Comparison of ENCODE assay signal across 29 cellular contexts in the genomic region with DNA sequence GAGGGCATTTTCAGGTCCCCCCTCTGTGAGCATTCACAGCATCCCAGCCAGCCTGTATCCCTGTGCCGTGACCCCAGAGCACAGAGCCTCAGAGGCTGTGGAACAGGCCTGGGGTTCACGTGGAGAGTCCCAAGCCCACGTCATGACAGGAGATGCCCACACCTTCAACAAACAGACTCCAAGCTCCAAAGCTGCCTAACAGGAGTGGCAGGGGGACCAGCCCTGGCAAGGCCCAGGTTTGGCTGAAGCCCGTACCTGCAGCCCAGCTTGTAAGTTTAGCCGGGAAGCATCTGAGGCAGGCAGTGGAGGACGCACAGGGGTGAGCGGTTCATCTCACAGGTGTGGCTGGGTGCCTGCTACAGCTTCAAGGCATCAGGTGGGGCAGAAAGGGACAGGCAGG. TPM values are rescaled to one million over a fixed set of nuclear protein-coding genes. Genes with fewer than 3 reads are reported as not detected.
DNase-seq lines count a peak whose midpoint lies in the region; ATAC-seq, FAIRE-seq and TF ChIP-seq lines count a peak whose summit lies in the region.
"Had no signal": no experiment of that assay in that cellular context is flagged by ENCODE, and none has a peak within 500 bp of the region (broad histone marks: within the 10 kb centered on the region; RNA-seq: fewer than 3 reads in every experiment).

No MANE protein-coding gene starts in this region.

- H3K9ac ChIP-seq in IMR-90 (ENCODE audit: low read depth, low read length) (no peak overlapping the region), H1 (replicated peaks in 1 of 4; ENCODE audit: extremely low read depth in 1 of 4, low read depth in 3 of 4, low read length in 3 of 4) (no peak overlapping the region)

- H2BK5ac ChIP-seq in IMR-90 (ENCODE audit: low read depth, low read length, poor library complexity, severe bottlenecking) (no peak overlapping the region), H1 (ENCODE audit: low read depth, low read length) (peak overlapping the region; percentile 30; the same call in 1 of the 2 replicates)

- intact Hi-C loops in IMR-90 (cut with micrococcal nuclease) (no loop called here), Caco-2 (cut with micrococcal nuclease; ENCODE audit: unreplicated experiment) (no loop called here)

- peaks cover under 1% of the 10 kb centered on the region for H3K36me3 Mint-ChIP-seq in Caco-2 (ENCODE audit: insufficient read depth, unreplicated experiment)

- in situ Hi-C loops in IMR-90 (cut with MboI; ENCODE audit: low sequenced_read_pairs): no loop called here

- H3K27me3 ChIP-seq in IMR-90 (ENCODE audit: control insufficient read depth, insufficient read depth, low read length) (no peaks in the 10 kb centered on the region), H1 (replicated peaks in 1 of 4; ENCODE audit: control insufficient read depth in 3 of 4, extremely low read depth in 1 of 4, insufficient read depth in 3 of 4, low read length in 3 of 4) (no peaks in the 10 kb centered on the region), foreskin keratinocyte (no peaks in the 10 kb centered on the region), Caco-2 (replicated peaks; ENCODE audit: control insufficient read depth, insufficient read depth, low read length) (no peaks in the 10 kb centered on the region)
- H3K27me3 ChIP-seq: SJCRH30 had no signal

- H3K23ac ChIP-seq in IMR-90 (ENCODE audit: low read depth, low read length) (no peak overlapping the region), H1 (ENCODE audit: insufficient read length) (no peak overlapping the region)

- H3K4me1 ChIP-seq in IMR-90 (ENCODE audit: control insufficient read depth, insufficient read depth, low read length) (no peaks in the 10 kb centered on the region), H1 (replicated peaks in 1 of 4; ENCODE audit: control insufficient read depth in 3 of 4, insufficient read depth in 4 of 4, low read length in 3 of 4) (peaks cover 7 to 25% (median 15%) of the 10 kb centered on the region in 4 experiments; a peak in 6 of 7 replicates), foreskin keratinocyte (no peaks in the 10 kb centered on the region), Caco-2 (peaks cover 3% of the 10 kb centered on the region; the same call in 1 of the 2 replicates)
- H3K4me1 ChIP-seq: SJCRH30 had no signal

- BruUV-seq in IMR-90 (replicated peaks; lab: Mats Ljungman, UMichigan) (no TSS peak), Caco-2 (replicated peaks; lab: Mats Ljungman, UMichigan) (no TSS peak)

- H2BK120ac ChIP-seq in IMR-90 (ENCODE audit: low read depth, low read length) (no peak overlapping the region), H1 (replicated peaks; ENCODE audit: low read depth, low read length) (no peak overlapping the region)

- no peak overlapping the region for H3K14ac ChIP-seq in IMR-90 (replicated peaks; ENCODE audit: low read depth, low read length)
- no peak overlapping the region for H3K14ac ChIP-seq in H1 (ENCODE audit: insufficient read length)

- H3K56ac ChIP-seq in IMR-90 (ENCODE audit: extremely low read depth, insufficient read depth, low read length): no peak overlapping the region
- no peak overlapping the region for H3K56ac ChIP-seq in H1 (replicated peaks; ENCODE audit: insufficient read length, low read depth, low read length)

- no peak overlapping the region for H3K27ac Mint-ChIP-seq in Caco-2 (ENCODE audit: unreplicated experiment)
- H3K27ac Mint-ChIP-seq: CD8-positive, alpha-beta T cell had no signal

- no peak overlapping the region for H3K4me3 Mint-ChIP-seq in Caco-2 (ENCODE audit: unreplicated experiment)

- no peak overlapping the region for H3K18ac ChIP-seq in IMR-90 (ENCODE audit: low read depth, low read length)
- no peak overlapping the region for H3K18ac ChIP-seq in H1 (ENCODE audit: extremely low read depth, low read length)

- TF ChIP-seq CTCF in IMR-90 (conservative IDR thresholded peaks at IDR 0.05; ENCODE audit: low read depth, low read length): no peak
- TF ChIP-seq CTCF in H1 (IDR thresholded peaks at IDR 0.05; ENCODE audit: control extremely low read depth in 1 of 3, insufficient read depth in 1 of 3, low read depth in 1 of 3, low read length in 3 of 3): no peak
- no peak for TF ChIP-seq CTCF in foreskin keratinocyte (conservative IDR thresholded peaks at IDR 0.05)
- no peak for TF ChIP-seq CTCF in Caco-2 (IDR thresholded peaks at IDR 0.05; ENCODE audit: insufficient read depth in 1 of 2, low read depth in 1 of 2, low read length in 1 of 2, severe bottlenecking in 1 of 2, unreplicated experiment in 1 of 2)

- H3K4me1 Mint-ChIP-seq in Caco-2 (ENCODE audit: low read depth, unreplicated experiment): no peaks in the 10 kb centered on the region

- TF ChIP-seq POLR2A in IMR-90 (IDR thresholded peaks at IDR 0.05; ENCODE audit: low read depth, low read length) (no peak), H1 (IDR thresholded peaks at IDR 0.05; ENCODE audit: control extremely low read depth in 1 of 2, low read depth in 2 of 2, low read length in 2 of 2) (no peak)

- no peaks in the 10 kb centered on the region for H3K9me3 Mint-ChIP-seq in Caco-2 (ENCODE audit: unreplicated experiment)
- H3K9me3 Mint-ChIP-seq: CD8-positive, alpha-beta T cell had no signal

- H3K9me3 ChIP-seq in IMR-90 (ENCODE audit: control insufficient read depth, insufficient read depth, low read length) (no peaks in the 10 kb centered on the region), H1 (ENCODE audit: insufficient read depth in 2 of 2, low read depth in 1 of 2, low read length in 1 of 2) (no peaks in the 10 kb centered on the region), Caco-2 (no peaks in the 10 kb centered on the region)
- H3K9me3 ChIP-seq: SJCRH30 had no signal

- no peak overlapping the region for H3K4me2 ChIP-seq in IMR-90 (ENCODE audit: low read depth, low read length)
- no peak overlapping the region for H3K4me2 ChIP-seq in H1 (ENCODE audit: insufficient read depth in 1 of 2, low read depth in 2 of 2, low read length in 2 of 2)

- 90% methylated on average over 2 of the region's 7 CpGs; no CpG with 5 or more reads in 1 of the 2 experiments for WGBS in IMR-90 (ENCODE audit: extremely low coverage in 2 of 2, insufficient read length in 1 of 2), 2 experiments
- 93% methylated on average over 7 of the region's 7 CpGs; no CpG with 5 or more reads in 1 of the 2 experiments for WGBS in H1 (ENCODE audit: extremely low coverage in 1 of 2, insufficient coverage in 1 of 2, insufficient read length in 1 of 2, insufficient replicate concordance in 2 of 2, low coverage in 1 of 2, low lambda C conversion rate in 2 of 2, missing lambda C conversion rate in 1 of 2), 2 experiments

- H3K79me1 ChIP-seq in IMR-90 (ENCODE audit: low read depth in 1 of 2, low read length in 2 of 2) (no peaks in the 10 kb centered on the region), H1 (ENCODE audit: low read depth, low read length) (no peaks in the 10 kb centered on the region; the same call in 1 of the 2 replicates)

- DNase-seq in IMR-90 (no peak), H1 (ENCODE audit: low read depth in 1 of 2, low spot score in 2 of 2) (no peak), foreskin keratinocyte (no peak), ureter (ENCODE audit: low spot score) (peak; percentile 72), NCI-H146 treated with DMSO at 0.1 percent for 48 hours (lab: John Stamatoyannopoulos, UW; ENCODE audit: unreplicated experiment) (no peak), Caco-2 (no peak)
- DNase-seq: AML-193; C1 segment of cervical spinal cord; CD8-positive, alpha-beta T cell; DMS 273 treated with DMSO at 0.1 percent for 48 hours; DMS79 treated with DMSO at 0.1 percent for 48 hours; GF-D8; KG1; NCI-H1092; NCI-H1417 treated with DMSO at 0.1 percent for 48 hours; NCI-H187; NCI-H2081 treated with DMSO at 0.1 percent for 48 hours; NCI-H2171; NCI-H226; NCI-H510A; NCI-H69; SJCRH30 had no signal

- H4K8ac ChIP-seq in IMR-90 (ENCODE audit: low read depth in 2 of 2, low read length in 2 of 2) (no peak overlapping the region), H1 (ENCODE audit: extremely low read depth, insufficient read depth, low read length) (no peak overlapping the region; the same call in 1 of the 2 replicates)

- no peak overlapping the region for H3K27ac ChIP-seq in IMR-90 (ENCODE audit: insufficient read depth, low read length)
- H3K27ac ChIP-seq in H1 (ENCODE audit: low read depth, low read length): no peak overlapping the region
- H3K27ac ChIP-seq in foreskin keratinocyte: no peak overlapping the region
- H3K27ac ChIP-seq: SJCRH30 had no signal

- H2AFZ ChIP-seq in IMR-90 (replicated peaks; ENCODE audit: low read length, poor library complexity) (peak overlapping the region; percentile 32), H1 (ENCODE audit: low read length) (no peak overlapping the region)

- H2AK5ac ChIP-seq in IMR-90 (ENCODE audit: low read depth, low read length) (no peak overlapping the region), H1 (ENCODE audit: low read depth, low read length) (no peak overlapping the region)

- TF ChIP-seq EP300 in H1 (IDR thresholded peaks at IDR 0.05; ENCODE audit: borderline replicate concordance in 1 of 2, low read depth in 2 of 2, low read length in 2 of 2): no peak

- no peaks in the 10 kb centered on the region for H3K23me2 ChIP-seq in H1 (ENCODE audit: low read depth, low read length)

- no peaks in the 10 kb centered on the region for H3K36me3 ChIP-seq in IMR-90 (ENCODE audit: control insufficient read depth, insufficient read depth, low read length)
- H3K36me3 ChIP-seq in H1 (ENCODE audit: control insufficient read depth in 2 of 4, insufficient read depth in 4 of 4, low read length in 3 of 4): peaks cover 0 to 7% (median 3%) of the 10 kb centered on the region in 4 experiments; a peak in 4 of 8 replicates
- no peaks in the 10 kb centered on the region; the same call in 1 of the 2 replicates for H3K36me3 ChIP-seq in Caco-2 (ENCODE audit: control insufficient read depth, insufficient read depth, low read length)
- H3K36me3 ChIP-seq: SJCRH30 had no signal

- TF ChIP-seq RAD21 in IMR-90 (IDR thresholded peaks at IDR 0.05; ENCODE audit: low read length) (no peak), H1 (IDR thresholded peaks at IDR 0.05 in 1 of 2, conservative IDR thresholded peaks at IDR 0.05 in 1 of 2; ENCODE audit: low read depth in 2 of 2, low read length in 2 of 2) (no peak)

- H2BK15ac ChIP-seq in IMR-90 (ENCODE audit: low read depth, low read length) (no peak overlapping the region), H1 (ENCODE audit: low read length) (no peak overlapping the region; the same call in 1 of the 2 replicates)

- H3K4ac ChIP-seq in IMR-90 (ENCODE audit: low read depth, low read length): no peak overlapping the region
- no peak overlapping the region for H3K4ac ChIP-seq in H1 (replicated peaks; ENCODE audit: insufficient read length, low read depth, low read length)

- ATAC-seq in IMR-90 (ENCODE audit: low read depth) (no peak), foreskin keratinocyte (peak; percentile 12), GM19455 (IDR thresholded peaks at IDR 0.05; ENCODE audit: unreplicated experiment) (no peak)
- ATAC-seq: Panc1, SK-N-SH treated with all-trans-retinoic acid at 6 μM for 48 hours had no signal

- H4K20me1 ChIP-seq in IMR-90 (ENCODE audit: insufficient read depth, low read length) (no peaks in the 10 kb centered on the region), H1 (replicated peaks in 1 of 2; ENCODE audit: control insufficient read depth in 1 of 2, insufficient read depth in 2 of 2, low read length in 2 of 2) (no peaks in the 10 kb centered on the region)

- POLR2A ChIA-PET in IMR-90 (lab: Charles Lee; ENCODE audit: unreplicated experiment) (no interaction called here), H1 (lab: Charles Lee; ENCODE audit: partially characterized antibody) (interaction anchor here (1.0 to 1.5 kb wide), 4 partner anchors 10 to 45 kb away, joined by 3 to 7 read pairs (median 4); partner anchors contain the start of gene NKX1-2), Caco-2 (lab: Charles Lee) (no interaction called here)

- H4K91ac ChIP-seq in IMR-90 (ENCODE audit: insufficient read depth, low read depth, low read length): no peak overlapping the region
- H4K91ac ChIP-seq in H1 (replicated peaks; ENCODE audit: insufficient read length, low read length): no peak overlapping the region

- H2BK20ac ChIP-seq in IMR-90 (ENCODE audit: low read depth, low read length): no peak overlapping the region
- H2BK20ac ChIP-seq in H1 (ENCODE audit: low read length): no peak overlapping the region

- no peak overlapping the region for H4K5ac ChIP-seq in IMR-90 (ENCODE audit: low read depth, low read length)
- H4K5ac ChIP-seq in H1 (ENCODE audit: insufficient read length, low read depth, low read length): no peak overlapping the region

- H2AK9ac ChIP-seq in IMR-90 (replicated peaks; ENCODE audit: low read depth, low read length, poor library complexity): no peak overlapping the region

- no peak for FAIRE-seq in H1 (lab: Jason Lieb, UNC)
- FAIRE-seq: A204.1, GM12891 had no signal

- 0 out of 2 replicates have a peak overlapping the region, but pooled peaks have one; percentile 23 for H2BK12ac ChIP-seq in H1 (ENCODE audit: low read depth, low read length)

- dilution Hi-C loops in IMR-90 (cut with HindIII; ENCODE audit: low sequenced_read_pairs, unreplicated experiment): no loop called here

- no peaks in the 10 kb centered on the region for H3K9me1 ChIP-seq in IMR-90 (ENCODE audit: insufficient read depth, low read length)

- H3K79me2 ChIP-seq in H1 (ENCODE audit: control insufficient read depth in 1 of 2, insufficient read depth in 2 of 2, low read length in 2 of 2): no peaks in the 10 kb centered on the region

- CTCF ChIA-PET in IMR-90 (lab: Yijun Ruan, JAX) (no interaction called here), H1 (lab: Charles Lee; ENCODE audit: partially characterized antibody) (interaction anchor here (1.0 to 1.4 kb wide), 2 partner anchors 15 to 50 kb away, joined by 3 read pairs; no protein-coding TSS in a partner anchor), Caco-2 (lab: Charles Lee) (interaction anchor here (0.7 kb wide), 1 partner anchor 500 kb away, joined by 3 read pairs; no protein-coding TSS in a partner anchor)

- H3K27me3 Mint-ChIP-seq in Caco-2 (ENCODE audit: insufficient read depth, unreplicated experiment): no peaks in the 10 kb centered on the region

- H3K4me3 ChIP-seq in IMR-90 (ENCODE audit: insufficient read depth, low read depth, low read length) (no peak overlapping the region), H1 (ENCODE audit: extremely low read depth in 1 of 4, insufficient read depth in 2 of 4, low read depth in 3 of 4, low read length in 4 of 4) (no peak overlapping the region), Caco-2 (ENCODE audit: low read depth, low read length) (no peak overlapping the region)
- H3K4me3 ChIP-seq: SJCRH30 had no signal

RNA-seq across cellular contexts. Expression of gene LHPP, which starts 33.6 kb away (rescaled TPM):
- total RNA-seq in IMR-90 (2012; rRNA removed): 2.2 and 2.7 TPM in 2 replicates
- polyA plus RNA-seq in IMR-90 (2012; rRNA removed): 8.3 and 8.5 TPM in 2 replicates
- polyA plus RNA-seq in IMR-90 (2012; cell fraction: cytosol; rRNA removed): 15.0 and 22.8 TPM in 2 replicates
- 9.6 and 18.7 TPM in 2 replicates for polyA plus RNA-seq in IMR-90 (2012; cell fraction: nucleus; rRNA removed; ENCODE audit: low replicate concordance)
- 26.0 and 27.5 TPM in 2 replicates for total RNA-seq in H1 (2021; fragmentation: NEBNext Ultra II Directional; extraction: Animal tissue kit (Norgen Biotek cat#: 25700))
- polyA plus RNA-seq in H1 (2011; rRNA removed): 45.0 and 50.5 TPM in 2 replicates
- 39.2 TPM for polyA plus RNA-seq in H1 (2011; cell fraction: cytosol; rRNA removed)
- polyA plus RNA-seq in H1 (2011; cell fraction: nucleus; rRNA removed): 40.4 TPM
- 20.9 to 42.0 TPM (median 37.2 TPM) in 4 replicates for polyA plus RNA-seq in H1 (2012, experiment 1 of 2)
- polyA plus RNA-seq in H1 (2012, experiment 2 of 2): 36.6 TPM
- 18.9 TPM for polyA plus RNA-seq in H1 (2013, experiment 1 of 2)
- polyA plus RNA-seq in H1 (2013, experiment 2 of 2): 18.9 TPM
- 19.6 and 21.2 TPM in 2 replicates for polyA minus RNA-seq in H1 (2011; rRNA and poly(A)+ RNA removed)
- 10.4 TPM for polyA minus RNA-seq in H1 (2011; cell fraction: cytosol; rRNA and poly(A)+ RNA removed)
- 24.9 TPM for polyA minus RNA-seq in H1 (2011; cell fraction: nucleus; rRNA and poly(A)+ RNA removed)
- 14.4 and 15.1 TPM in 2 replicates for total RNA-seq in foreskin keratinocyte
- polyA plus RNA-seq in foreskin keratinocyte: 21.0 and 23.3 TPM in 2 replicates
- total RNA-seq in ureter: 37.9 TPM
- 10.5 and 15.9 TPM in 2 replicates for total RNA-seq in Caco-2 (2022)

RNA-seq across cellular contexts. Expression of gene NKX1-2, which starts 45.3 kb away (rescaled TPM):
- total RNA-seq in IMR-90 (2012; rRNA removed) (not detected in 2 replicates), foreskin keratinocyte (4.5 and 5.5 TPM in 2 replicates), ureter (not detected), Caco-2 (2022) (2.0 and 2.8 TPM in 2 replicates)
- polyA plus RNA-seq in IMR-90 (2012; rRNA removed) (not detected in 2 replicates), H1 (2011; rRNA removed) (11.5 and 12.7 TPM in 2 replicates), foreskin keratinocyte (2.9 and 3.0 TPM in 2 replicates)
- polyA plus RNA-seq in IMR-90 (2012; cell fraction: cytosol; rRNA removed): not detected in 2 replicates
- not detected in 2 replicates for polyA plus RNA-seq in IMR-90 (2012; cell fraction: nucleus; rRNA removed; ENCODE audit: low replicate concordance)
- total RNA-seq in H1 (2021; fragmentation: NEBNext Ultra II Directional; extraction: Animal tissue kit (Norgen Biotek cat#: 25700)): 33.9 and 34.9 TPM in 2 replicates
- 17.0 TPM for polyA plus RNA-seq in H1 (2011; cell fraction: cytosol; rRNA removed)
- polyA plus RNA-seq in H1 (2011; cell fraction: nucleus; rRNA removed): 9.4 TPM
- polyA plus RNA-seq in H1 (2012, experiment 1 of 2): 17.0 to 28.5 TPM (median 22.6 TPM) in 4 replicates
- 25.6 TPM for polyA plus RNA-seq in H1 (2012, experiment 2 of 2)
- 22.8 TPM for polyA plus RNA-seq in H1 (2013, experiment 1 of 2)
- polyA plus RNA-seq in H1 (2013, experiment 2 of 2): 23.9 TPM
- polyA minus RNA-seq in H1 (2011; rRNA and poly(A)+ RNA removed): 18.1 and 19.2 TPM in 2 replicates
- 29.8 TPM for polyA minus RNA-seq in H1 (2011; cell fraction: cytosol; rRNA and poly(A)+ RNA removed)
- polyA minus RNA-seq in H1 (2011; cell fraction: nucleus; rRNA and poly(A)+ RNA removed): 15.2 TPM
- total RNA-seq: CD8-positive, alpha-beta T cell; H4 had no signal
- polyA plus RNA-seq: AG04450 had no signal
